Comparison of ENCODE assay signal across 33 cellular contexts in genomic region chr18:70840649-70841048, GRCh38.
"Had no signal": no experiment of that assay in that cellular context is flagged by ENCODE, and none has a peak within 500 bp of the region (broad histone marks: within the 10 kb centered on the region; RNA-seq: fewer than 3 reads in every experiment).

No MANE protein-coding gene starts in this region.

- H3K9me3 ChIP-seq: ascending aorta, breast epithelium, Peyer's patch, SJSA1, SK-N-SH had no signal

- H3K4me2 ChIP-seq: SK-N-SH had no signal

- H3K9ac ChIP-seq: SK-N-SH had no signal

- H3K4me1 Mint-ChIP-seq: activated CD4-positive, alpha-beta T cell treated with anti-CD3 and anti-CD28 coated beads for 36 hours; activated CD4-positive, alpha-beta T cell treated with anti-CD3 and anti-CD28 coated beads, Interleukin-2, amount 10 ng/mL, durations not matched to agents 7 days and 5 days; activated naive CD4-positive, alpha-beta T cell treated with anti-CD3 and anti-CD28 coated beads, Interleukin-2, amount 50 U/mL, for 24 hours; activated naive CD8-positive, alpha-beta T cell treated with anti-CD3 and anti-CD28 coated beads, Interleukin-2, amount 10 ng/mL, durations not matched to agents 7 days and 5 days had no signal

- DNase-seq: activated CD4-positive, alpha-beta T cell treated with anti-CD3 and anti-CD28 coated beads for 36 hours; activated CD4-positive, alpha-beta T cell treated with anti-CD3 and anti-CD28 coated beads, Interleukin-2, amount 10 ng/mL, durations not matched to agents 7 days and 5 days; activated CD4-positive, alpha-beta T cell treated with anti-CD3 and anti-CD28 coated beads, Interleukin-2, amount 50 U/mL, for 48 hours; activated CD8-positive, alpha-beta T cell treated with anti-CD3 and anti-CD28 coated beads, Interleukin-2, amount 10 ng/mL, durations not matched to agents 7 days and 5 days; activated gamma-delta T cell; activated naive CD4-positive, alpha-beta T cell treated with Interleukin-2 at 50 U/mL for 16 hours; activated naive CD8-positive, alpha-beta T cell treated with anti-CD3 and anti-CD28 coated beads, Interleukin-2, amount 10 ng/mL, durations not matched to agents 7 days and 5 days; activated T-cell treated with anti-CD3 and anti-CD28 coated beads, Interleukin-2, amount 50 U/mL, for 24 hours; amygdala; cerebellar nuclear complex; MM.1S; MV-4-11; NCI-H1092; NCI-H1436 treated with DMSO at 0.1 percent for 48 hours; NCI-H1694 treated with DMSO at 0.1 percent for 48 hours; NCI-H2029; NCI-H345; NCI-H524 treated with DMSO at 0.1 percent for 48 hours; PC-3; Peyer's patch; RPMI8226; SHP77 treated with DMSO at 0.1 percent for 48 hours; SK-N-SH had no signal

- H3K9me3 Mint-ChIP-seq: activated CD4-positive, alpha-beta T cell treated with anti-CD3 and anti-CD28 coated beads, Interleukin-2, amount 10 ng/mL, durations not matched to agents 7 days and 5 days; activated naive CD8-positive, alpha-beta T cell treated with anti-CD3 and anti-CD28 coated beads, Interleukin-2, amount 10 ng/mL, durations not matched to agents 7 days and 5 days; activated T-helper 2 cell treated with anti-CD3 and anti-CD28 coated beads, Interferon-gamma antibody, Interleukin-2, Interleukin-4, amounts not matched to agents 10 μg/mL and 5 μg/mL and 100 μg/mL, durations not matched to agents 14 hours and 24 hours and 36 hours; T-helper 1 cell treated with Interleukin-12 subunit alpha and Interleukin-12 subunit beta and Interleukin-4 antibody, amounts not matched to agents 30 μg/mL and 1 μg/mL, for 36 hours had no signal

- H3K27me3 ChIP-seq: ascending aorta, breast epithelium, Peyer's patch, SJSA1 had no signal

- FAIRE-seq: colon, TTC549 had no signal

- H3K36me3 ChIP-seq: ascending aorta, breast epithelium, Peyer's patch, SJSA1 had no signal

- H3K27ac Mint-ChIP-seq: activated CD4-positive, alpha-beta T cell treated with anti-CD3 and anti-CD28 coated beads for 36 hours; activated CD4-positive, alpha-beta T cell treated with anti-CD3 and anti-CD28 coated beads, Interleukin-2, amount 10 ng/mL, durations not matched to agents 7 days and 5 days; activated CD8-positive, alpha-beta T cell treated with anti-CD3 and anti-CD28 coated beads, Interleukin-2, amount 10 ng/mL, durations not matched to agents 7 days and 5 days; activated naive CD4-positive, alpha-beta T cell treated with anti-CD3 and anti-CD28 coated beads, Interleukin-2, amount 50 U/mL, for 24 hours; activated naive CD8-positive, alpha-beta T cell treated with anti-CD3 and anti-CD28 coated beads, Interleukin-2, amount 10 ng/mL, durations not matched to agents 7 days and 5 days; activated T-cell treated with anti-CD3 and anti-CD28 coated beads, Interleukin-2, amount 50 U/mL, for 24 hours; activated T-helper 2 cell treated with anti-CD3 and anti-CD28 coated beads, Interferon-gamma antibody, Interleukin-2, Interleukin-4, amounts not matched to agents 10 μg/mL and 5 μg/mL and 100 μg/mL, durations not matched to agents 14 hours and 24 hours and 36 hours; T-helper 1 cell treated with Interleukin-12 subunit alpha and Interleukin-12 subunit beta and Interleukin-4 antibody, amounts not matched to agents 30 μg/mL and 1 μg/mL, for 36 hours; T-helper 2 cell treated with Interferon-gamma antibody and Interleukin-4, amounts not matched to agents 5 μg/mL and 100 μg/mL, for 36 hours had no signal

- H3K4me3 Mint-ChIP-seq: activated CD4-positive, alpha-beta T cell treated with anti-CD3 and anti-CD28 coated beads for 36 hours; activated CD4-positive, alpha-beta T cell treated with anti-CD3 and anti-CD28 coated beads, Interleukin-2, amount 10 ng/mL, durations not matched to agents 7 days and 5 days; activated CD8-positive, alpha-beta T cell treated with anti-CD3 and anti-CD28 coated beads, Interleukin-2, amount 10 ng/mL, durations not matched to agents 7 days and 5 days; activated naive CD4-positive, alpha-beta T cell treated with anti-CD3 and anti-CD28 coated beads, Interleukin-2, amount 50 U/mL, for 24 hours; activated naive CD8-positive, alpha-beta T cell treated with anti-CD3 and anti-CD28 coated beads, Interleukin-2, amount 10 ng/mL, durations not matched to agents 7 days and 5 days; activated T-cell treated with anti-CD3 and anti-CD28 coated beads, Interleukin-2, amount 50 U/mL, for 24 hours; T-helper 1 cell treated with Interleukin-12 subunit alpha and Interleukin-12 subunit beta and Interleukin-4 antibody, amounts not matched to agents 30 μg/mL and 1 μg/mL, for 36 hours; T-helper 2 cell treated with Interferon-gamma antibody and Interleukin-4, amounts not matched to agents 5 μg/mL and 100 μg/mL, for 36 hours had no signal

- H3K4me3 ChIP-seq: ascending aorta, breast epithelium, Peyer's patch, SJSA1 had no signal

- H3K36me3 Mint-ChIP-seq: activated naive CD4-positive, alpha-beta T cell treated with anti-CD3 and anti-CD28 coated beads, Interleukin-2, amount 50 U/mL, for 24 hours; activated naive CD8-positive, alpha-beta T cell treated with anti-CD3 and anti-CD28 coated beads, Interleukin-2, amount 10 ng/mL, durations not matched to agents 7 days and 5 days had no signal

- H3K27ac ChIP-seq: ascending aorta, breast epithelium, Peyer's patch, SJSA1 had no signal

- H3K27me3 Mint-ChIP-seq: activated CD4-positive, alpha-beta T cell treated with anti-CD3 and anti-CD28 coated beads for 36 hours; activated CD4-positive, alpha-beta T cell treated with anti-CD3 and anti-CD28 coated beads, Interleukin-2, amount 10 ng/mL, durations not matched to agents 7 days and 5 days; activated naive CD4-positive, alpha-beta T cell treated with anti-CD3 and anti-CD28 coated beads, Interleukin-2, amount 50 U/mL, for 24 hours; activated naive CD8-positive, alpha-beta T cell treated with anti-CD3 and anti-CD28 coated beads, Interleukin-2, amount 10 ng/mL, durations not matched to agents 7 days and 5 days; activated T-cell treated with anti-CD3 and anti-CD28 coated beads, Interleukin-2, amount 50 U/mL, for 24 hours had no signal

- ATAC-seq: activated CD4-positive, alpha-beta T cell treated with anti-CD3 and anti-CD28 coated beads for 36 hours; activated CD4-positive, CD25-positive, alpha-beta regulatory T cell treated with anti-CD3 and anti-CD28 coated beads, Interleukin-2, amount 50 U/mL, for 24 hours; activated CD8-positive, alpha-beta T cell treated with anti-CD3 and anti-CD28 coated beads, Interleukin-2, amount 10 ng/mL, durations not matched to agents 7 days and 5 days; PC-3 had no signal

- H3K4me1 ChIP-seq: ascending aorta, breast epithelium, Peyer's patch, SJSA1 had no signal
